Comparison of ENCODE assay signal across 32 cellular contexts in genomic region chr22:30949934-30950660, GRCh38. TPM values are rescaled to one million over a fixed set of nuclear protein-coding genes. Genes with fewer than 3 reads are reported as not detected.
DNase-seq lines count a peak whose midpoint lies in the region; ATAC-seq, FAIRE-seq and TF ChIP-seq lines count a peak whose summit lies in the region.
"Had no signal": no experiment of that assay in that cellular context is flagged by ENCODE, and none has a peak within 500 bp of the region (broad histone marks: within the 10 kb centered on the region; RNA-seq: fewer than 3 reads in every experiment).

No MANE protein-coding gene starts in this region.

- H3K9me3 Mint-ChIP-seq in memory B cell, result no peaks in the 10 kb centered on the region
- H3K9me3 Mint-ChIP-seq: activated naive CD4-positive, alpha-beta T cell treated with anti-CD3 and anti-CD28 coated beads for 36 hours; brain; CD8-positive, alpha-beta T cell; H9; naive thymus-derived CD8-positive, alpha-beta T cell; stimulated activated memory B cell treated with anti-CD40 and anti-IgM and Interleukin-4, amounts not matched to agents 10 μg/mL and 1 μg/mL and 100 μg/mL, for 72 hours had no signal

- intact Hi-C loops in HepG2 (cut with micrococcal nuclease; ENCODE audit: unreplicated experiment) (loop anchor here (5.0 kb wide), 1 partner anchor 132 kb away; the partner anchor contains the start of gene SMTN), right lobe of liver (cut with DNase I) (loop anchor here (5.0 to 10.0 kb wide), 2 partner anchors 137 to 285 kb away; no protein-coding TSS in a partner anchor)

- DNase-seq in HepG2 (ENCODE audit: low spot score) (no peak), right lobe of liver (no peak), coronary artery (ENCODE audit: low spot score) (no peak), memory B cell (ENCODE audit: low spot score in 2 of 2) (no peak), Peyer's patch (no peak), GM10266 (ENCODE audit: extremely low spot score) (no peak)
- DNase-seq: 8988T; activated CD4-positive, alpha-beta T cell treated with anti-CD3 and anti-CD28 coated beads, Interleukin-2, amount 50 U/mL, for 4 hours; activated CD8-positive, alpha-beta memory T cell treated with anti-CD3 and anti-CD28 coated beads, Interleukin-2, amount 10 ng/mL, durations not matched to agents 7 days and 5 days; activated naive CD4-positive, alpha-beta T cell treated with anti-CD3 and anti-CD28 coated beads for 36 hours; CD8-positive, alpha-beta T cell; colonic mucosa; effector memory CD4-positive, alpha-beta T cell; EL; H9; heart right ventricle; Karpas-422; naive thymus-derived CD8-positive, alpha-beta T cell; NCI-H1417 treated with DMSO at 0.1 percent for 48 hours; NCI-H2081; NCI-H524 treated with DMSO at 0.1 percent for 48 hours; SHP77; substantia nigra; T-helper 17 cell had no signal

- POLR2A ChIA-PET in HepG2 (lab: Yijun Ruan, JAX), result no interaction called here

- peak overlapping the region; percentile 33 for H3K27ac Mint-ChIP-seq in memory B cell
- H3K27ac Mint-ChIP-seq: activated CD8-positive, alpha-beta memory T cell treated with anti-CD3 and anti-CD28 coated beads, Interleukin-2, amount 10 ng/mL, durations not matched to agents 7 days and 5 days; activated naive CD4-positive, alpha-beta T cell treated with anti-CD3 and anti-CD28 coated beads for 36 hours; brain; CD8-positive, alpha-beta T cell; H9; stimulated activated memory B cell treated with anti-CD40 and anti-IgM and Interleukin-4, amounts not matched to agents 10 μg/mL and 1 μg/mL and 100 μg/mL, for 72 hours; T-helper 17 cell had no signal

- no peaks in the 10 kb centered on the region for H3K27me3 Mint-ChIP-seq in memory B cell
- H3K27me3 Mint-ChIP-seq: activated CD8-positive, alpha-beta memory T cell treated with anti-CD3 and anti-CD28 coated beads, Interleukin-2, amount 10 ng/mL, durations not matched to agents 7 days and 5 days; brain; naive thymus-derived CD8-positive, alpha-beta T cell; stimulated activated memory B cell treated with anti-CD40 and anti-IgM and Interleukin-4, amounts not matched to agents 10 μg/mL and 1 μg/mL and 100 μg/mL, for 72 hours; T-helper 17 cell had no signal

- H3K4me3 ChIP-seq in HepG2 (replicated peaks in 1 of 3; ENCODE audit: insufficient read depth in 1 of 3, low read depth in 2 of 3, low read length in 3 of 3) (no peak overlapping the region), right lobe of liver (no peak overlapping the region), coronary artery (no peak overlapping the region), Peyer's patch (no peak overlapping the region)
- H3K4me3 ChIP-seq: colonic mucosa, heart right ventricle, skin epidermis had no signal

- no peak overlapping the region for H3K4me2 ChIP-seq in HepG2 (ENCODE audit: low read depth, low read length)

- CTCF ChIA-PET in HepG2 (lab: Yijun Ruan, JAX; ENCODE audit: low intra/inter-chr PET ratio, low total read pairs), result no interaction called here

- H3K4me1 Mint-ChIP-seq in memory B cell, result peaks cover 7% of the 10 kb centered on the region
- H3K4me1 Mint-ChIP-seq: brain; H9; stimulated activated memory B cell treated with anti-CD40 and anti-IgM and Interleukin-4, amounts not matched to agents 10 μg/mL and 1 μg/mL and 100 μg/mL, for 72 hours had no signal

- in situ Hi-C loops in HepG2 (cut with HindIII; ENCODE audit: extremely low pct_ligation_motif_present, low pct_unique_long_range_greater_than_20kb), result no loop called here

- ATAC-seq in HepG2 (no peak), right lobe of liver (no peak), memory B cell (ENCODE audit: low read depth) (no peak), GM18517 (IDR thresholded peaks at IDR 0.05; ENCODE audit: unreplicated experiment) (no peak), GM19328 (IDR thresholded peaks at IDR 0.05; ENCODE audit: unreplicated experiment) (no peak)
- ATAC-seq: activated CD8-positive, alpha-beta memory T cell treated with anti-CD3 and anti-CD28 coated beads, Interleukin-2, amount 10 ng/mL, durations not matched to agents 7 days and 5 days; CD8-positive, alpha-beta T cell; esophagus mucosa; heart right ventricle; naive thymus-derived CD8-positive, alpha-beta T cell; stimulated activated memory B cell treated with anti-CD40 and anti-IgM and Interleukin-4, amounts not matched to agents 10 μg/mL and 1 μg/mL and 100 μg/mL, for 72 hours; T-helper 17 cell had no signal

- no peaks in the 10 kb centered on the region for H3K27me3 ChIP-seq in HepG2 (ENCODE audit: control insufficient read depth in 1 of 2, insufficient read depth in 2 of 2, low read length in 2 of 2)
- no peaks in the 10 kb centered on the region for H3K27me3 ChIP-seq in right lobe of liver
- no peaks in the 10 kb centered on the region for H3K27me3 ChIP-seq in Peyer's patch
- H3K27me3 ChIP-seq: colonic mucosa, heart right ventricle had no signal

- no peak for TF ChIP-seq POLR2A in HepG2 (IDR thresholded peaks at IDR 0.05; ENCODE audit: insufficient read depth in 1 of 2, low read depth in 2 of 2, low read length in 2 of 2)
- TF ChIP-seq POLR2A in right lobe of liver (IDR thresholded peaks at IDR 0.05), result no peak
- no peak for TF ChIP-seq POLR2A in Peyer's patch (IDR thresholded peaks at IDR 0.05)

- H3K36me3 ChIP-seq in HepG2 (replicated peaks in 1 of 2; ENCODE audit: control insufficient read depth in 1 of 2, insufficient read depth in 2 of 2, low read length in 2 of 2) (peaks cover 47 to 90% of the 10 kb centered on the region in 2 experiments), right lobe of liver (peaks cover 7 to 66% (median 21%) of the 10 kb centered on the region in 4 donors), Peyer's patch (peaks cover 0 to 54% (median 0%) of the 10 kb centered on the region in 3 donors)

- FAIRE-seq in HepG2 (lab: Jason Lieb, UNC), result no peak
- FAIRE-seq: frontal cortex, GM18507 had no signal

- no peaks in the 10 kb centered on the region for H3K4me1 ChIP-seq in HepG2 (ENCODE audit: insufficient read depth, low read length)
- H3K4me1 ChIP-seq in right lobe of liver, result no peaks in the 10 kb centered on the region
- H3K4me1 ChIP-seq in Peyer's patch, result peaks cover 0 to 7% (median 0%) of the 10 kb centered on the region in 4 donors
- H3K4me1 ChIP-seq: colonic mucosa had no signal

- H3K4me3 Mint-ChIP-seq in memory B cell, result no peak overlapping the region
- H3K4me3 Mint-ChIP-seq: activated CD8-positive, alpha-beta memory T cell treated with anti-CD3 and anti-CD28 coated beads, Interleukin-2, amount 10 ng/mL, durations not matched to agents 7 days and 5 days; activated naive CD4-positive, alpha-beta T cell treated with anti-CD3 and anti-CD28 coated beads for 36 hours; brain; CD8-positive, alpha-beta T cell; H9; stimulated activated memory B cell treated with anti-CD40 and anti-IgM and Interleukin-4, amounts not matched to agents 10 μg/mL and 1 μg/mL and 100 μg/mL, for 72 hours; T-helper 17 cell had no signal

- H2AFZ ChIP-seq in HepG2 (ENCODE audit: low read length), result no peak overlapping the region

- no peak overlapping the region for H3K9ac ChIP-seq in HepG2 (ENCODE audit: insufficient read depth, low read depth, low read length)

- no peak overlapping the region for H3K27ac ChIP-seq in HepG2 (ENCODE audit: extremely low read length, insufficient read depth, low read length)
- H3K27ac ChIP-seq in right lobe of liver, result no peak overlapping the region
- peak overlapping the region; percentile 58 to 81 for H3K27ac ChIP-seq in coronary artery
- H3K27ac ChIP-seq in Peyer's patch, result no peak overlapping the region
- H3K27ac ChIP-seq: colonic mucosa, heart right ventricle, skin epidermis had no signal

- no TSS peak for BruUV-seq in HepG2 (replicated peaks; lab: Mats Ljungman, UMichigan)

- H3K79me2 ChIP-seq in HepG2 (ENCODE audit: insufficient read depth, low read length), result no peaks in the 10 kb centered on the region

- no peak for TF ChIP-seq RAD21 in HepG2 (CRISPR knock-in tag; IDR thresholded peaks at IDR 0.05)

- H3K36me3 Mint-ChIP-seq in memory B cell, result peaks cover 34% of the 10 kb centered on the region

- 95% methylated on average over 7 of the region's 7 CpGs for WGBS in HepG2 (ENCODE audit: low lambda C conversion rate)
- 57% methylated on average over 7 of the region's 7 CpGs for WGBS in right lobe of liver (ENCODE audit: insufficient coverage, low coverage, low lambda C conversion rate, missing lambda C conversion rate)

- no peaks in the 10 kb centered on the region; the same call in 1 of the 2 replicates for H4K20me1 ChIP-seq in HepG2 (ENCODE audit: insufficient read depth, low read length)

- TF ChIP-seq CTCF in HepG2 (CRISPR knock-in tag; IDR thresholded peaks at IDR 0.05) (peak; percentile 18; the same call in 1 of the 2 replicates), right lobe of liver (IDR thresholded peaks at IDR 0.05) (peak in 1 of 4 donors; percentile 10), coronary artery (IDR thresholded peaks at IDR 0.05) (no peak), Peyer's patch (IDR thresholded peaks at IDR 0.05) (no peak), GM10266 (IDR thresholded peaks at IDR 0.05; ENCODE audit: control insufficient read depth, insufficient read depth, low read depth, missing control alignments) (no peak)

- H3K9me3 ChIP-seq in HepG2 (ENCODE audit: low read length) (no peaks in the 10 kb centered on the region), right lobe of liver (no peaks in the 10 kb centered on the region), Peyer's patch (no peaks in the 10 kb centered on the region)
- H3K9me3 ChIP-seq: colonic mucosa, heart right ventricle had no signal

- no peak for TF ChIP-seq EP300 in HepG2 (IDR thresholded peaks at IDR 0.05; ENCODE audit: low read depth in 2 of 2, low read length in 2 of 2)
- TF ChIP-seq EP300 in HepG2 (CRISPR knock-in tag; IDR thresholded peaks at IDR 0.05; ENCODE audit: borderline replicate concordance), result no peak

RNA-seq across cellular contexts. Expression of gene MORC2, which starts 18.5 kb away (rescaled TPM):
- total RNA-seq in HepG2 (2016; rRNA removed; fragmentation: Illumina TruSeq; extraction: Trizol) (18.3 and 28.2 TPM in 2 replicates), right lobe of liver (10 to 100 TPM in 3 of 6 experiments, 1 to 10 TPM in 3; 7.0 to 15.6 (median 10.8) TPM), Peyer's patch (10 to 100 TPM; 23.5 to 39.6 (median 29.5) TPM)
- total RNA-seq in HepG2 (2016; cell fraction: cytosol; rRNA removed; fragmentation: Illumina TruSeq; extraction: Trizol; ENCODE audit: low read depth), result 3.4 and 4.3 TPM in 2 replicates
- 18.9 and 25.4 TPM in 2 replicates for total RNA-seq in HepG2 (2016; cell fraction: insoluble cytoplasmic fraction; rRNA removed; fragmentation: Illumina TruSeq; extraction: Trizol)
- 10.0 and 14.7 TPM in 2 replicates for total RNA-seq in HepG2 (2016; cell fraction: membrane; rRNA removed; fragmentation: Illumina TruSeq; extraction: Trizol)
- total RNA-seq in HepG2 (2016; cell fraction: nucleus; rRNA removed; fragmentation: Illumina TruSeq; extraction: Trizol), result 27.6 and 33.4 TPM in 2 replicates
- polyA plus RNA-seq in HepG2 (2011; rRNA removed), result 11.9 and 17.8 TPM in 2 replicates
- 6.2 and 6.3 TPM in 2 replicates for polyA plus RNA-seq in HepG2 (2011; cell fraction: cytosol; rRNA removed)
- polyA plus RNA-seq in HepG2 (2011; cell fraction: nucleus; rRNA removed), result 24.9 and 45.2 TPM in 2 replicates
- polyA plus RNA-seq in HepG2 (2012), result 25.4 and 32.4 TPM in 2 replicates
- 1.6 and 2.2 TPM in 2 replicates for polyA plus RNA-seq in HepG2 (2016; cell fraction: cytosol; fragmentation: Illumina TruSeq; extraction: Trizol; ENCODE audit: low read depth)
- polyA plus RNA-seq in HepG2 (2016; cell fraction: insoluble cytoplasmic fraction; fragmentation: Illumina TruSeq; extraction: Trizol; ENCODE audit: low read depth), result 25.6 and 32.0 TPM in 2 replicates
- polyA plus RNA-seq in HepG2 (2016; cell fraction: membrane; fragmentation: Illumina TruSeq; extraction: Trizol; ENCODE audit: low read depth), result 5.2 and 5.5 TPM in 2 replicates
- polyA plus RNA-seq in HepG2 (2016; cell fraction: nucleus; fragmentation: Illumina TruSeq; extraction: Trizol; ENCODE audit: insufficient read depth, low read depth), result 67.7 and 78.0 TPM in 2 replicates
- 30.7 and 35.6 TPM in 2 replicates for polyA minus RNA-seq in HepG2 (2011; rRNA and poly(A)+ RNA removed; ENCODE audit: low replicate concordance)
- polyA minus RNA-seq in HepG2 (2011; cell fraction: cytosol; rRNA and poly(A)+ RNA removed), result 18.7 and 21.0 TPM in 2 replicates
- 26.3 and 32.9 TPM in 2 replicates for polyA minus RNA-seq in HepG2 (2011; cell fraction: nucleus; rRNA and poly(A)+ RNA removed)

RNA-seq across cellular contexts. Expression of gene TUG1, which starts 19.0 kb away (rescaled TPM):
- 32.8 and 35.2 TPM in 2 replicates for total RNA-seq in HepG2 (2016; rRNA removed; fragmentation: Illumina TruSeq; extraction: Trizol)
- 5.6 TPM in 2 replicates for total RNA-seq in HepG2 (2016; cell fraction: cytosol; rRNA removed; fragmentation: Illumina TruSeq; extraction: Trizol; ENCODE audit: low read depth)
- 29.2 and 33.7 TPM in 2 replicates for total RNA-seq in HepG2 (2016; cell fraction: insoluble cytoplasmic fraction; rRNA removed; fragmentation: Illumina TruSeq; extraction: Trizol)
- total RNA-seq in HepG2 (2016; cell fraction: membrane; rRNA removed; fragmentation: Illumina TruSeq; extraction: Trizol), result 14.7 and 16.1 TPM in 2 replicates
- total RNA-seq in HepG2 (2016; cell fraction: nucleus; rRNA removed; fragmentation: Illumina TruSeq; extraction: Trizol), result 83.8 and 92.0 TPM in 2 replicates
- polyA plus RNA-seq in HepG2 (2011; rRNA removed), result 101 and 122 TPM in 2 replicates
- polyA plus RNA-seq in HepG2 (2011; cell fraction: cytosol; rRNA removed), result 31.0 and 49.1 TPM in 2 replicates
- 221 and 244 TPM in 2 replicates for polyA plus RNA-seq in HepG2 (2011; cell fraction: nucleus; rRNA removed)
- 49.1 and 54.7 TPM in 2 replicates for polyA plus RNA-seq in HepG2 (2012)
- 2.9 and 3.1 TPM in 2 replicates for polyA plus RNA-seq in HepG2 (2016; cell fraction: cytosol; fragmentation: Illumina TruSeq; extraction: Trizol; ENCODE audit: low read depth)
- polyA plus RNA-seq in HepG2 (2016; cell fraction: insoluble cytoplasmic fraction; fragmentation: Illumina TruSeq; extraction: Trizol; ENCODE audit: low read depth), result 37.7 TPM in 2 replicates
- polyA plus RNA-seq in HepG2 (2016; cell fraction: membrane; fragmentation: Illumina TruSeq; extraction: Trizol; ENCODE audit: low read depth), result 8.1 and 9.1 TPM in 2 replicates
- 201 TPM in 2 replicates for polyA plus RNA-seq in HepG2 (2016; cell fraction: nucleus; fragmentation: Illumina TruSeq; extraction: Trizol; ENCODE audit: insufficient read depth, low read depth)
- 56.5 and 73.9 TPM in 2 replicates for polyA minus RNA-seq in HepG2 (2011; rRNA and poly(A)+ RNA removed; ENCODE audit: low replicate concordance)
- 31.0 and 37.3 TPM in 2 replicates for polyA minus RNA-seq in HepG2 (2011; cell fraction: cytosol; rRNA and poly(A)+ RNA removed)
- polyA minus RNA-seq in HepG2 (2011; cell fraction: nucleus; rRNA and poly(A)+ RNA removed), result 167 and 186 TPM in 2 replicates
- 10 to 100 TPM; 20.0 to 28.1 (median 22.7) TPM for total RNA-seq in right lobe of liver
- 100 to 1,000 TPM in 3 of 4 donors, 10 to 100 TPM in 1; 97.6 to 135 (median 109) TPM for total RNA-seq in Peyer's patch

Comparison
In these comparisons a context has a peak if more than half of its experiments do, and no peak if none do; other contexts are left out.
1. H3K27ac ChIP-seq: peak in coronary artery (2 of 2); none in HepG2 (single experiment), right lobe of liver (0 of 3) and Peyer's patch (0 of 4).